Comparison of ENCODE assay signal across 8 cellular contexts in genomic region chr2:1745171-1746023, GRCh38. TPM values are rescaled to one million over a fixed set of nuclear protein-coding genes. Genes with fewer than 3 reads are reported as not detected.
DNase-seq lines count a peak whose midpoint lies in the region; ATAC-seq and TF ChIP-seq lines count a peak whose summit lies in the region.

No MANE protein-coding gene starts in this region.

- DNase-seq in H9 (peak; percentile 35), hepatocyte (ENCODE audit: low spot score) (no peak), gastrocnemius medialis (no peak)
- peak; percentile 23 for DNase-seq in activated naive CD8-positive, alpha-beta T cell treated with anti-CD3 and anti-CD28 coated beads, Interleukin-2, amount 10 ng/mL, durations not matched to agents 7 days and 5 days
- no peak for DNase-seq in CD8-positive, alpha-beta T cell

- no peaks in the 10 kb centered on the region for H3K9me2 ChIP-seq in hepatocyte (replicated peaks; ENCODE audit: insufficient read depth)

- no peak for ATAC-seq in activated naive CD8-positive, alpha-beta T cell treated with anti-CD3 and anti-CD28 coated beads, Interleukin-2, amount 10 ng/mL, durations not matched to agents 7 days and 5 days (ENCODE audit: low read depth)
- ATAC-seq in gastrocnemius medialis: no peak
- ATAC-seq in CD8-positive, alpha-beta T cell: no peak
- ATAC-seq in GM21576 (IDR thresholded peaks at IDR 0.05; ENCODE audit: unreplicated experiment): no peak
- ATAC-seq in GM21528 (IDR thresholded peaks at IDR 0.05; ENCODE audit: low FRiP score, unreplicated experiment): no peak
- no peak for ATAC-seq in GM21825 (IDR thresholded peaks at IDR 0.05; ENCODE audit: unreplicated experiment)

- H3K4me3 Mint-ChIP-seq in H9: peak overlapping the region; percentile 69 to 80
- H3K4me3 Mint-ChIP-seq in activated naive CD8-positive, alpha-beta T cell treated with anti-CD3 and anti-CD28 coated beads, Interleukin-2, amount 10 ng/mL, durations not matched to agents 7 days and 5 days: peak overlapping the region; percentile 72
- H3K4me3 Mint-ChIP-seq in CD8-positive, alpha-beta T cell: no peak overlapping the region

- H3K9ac ChIP-seq in H9 (ENCODE audit: extremely low read depth, insufficient read length, low read length): no peak overlapping the region

- no peak overlapping the region for H4K91ac ChIP-seq in H9 (ENCODE audit: insufficient read length, low read depth, low read length)

- H3K18ac ChIP-seq in H9 (ENCODE audit: insufficient read length, low read depth, low read length): no peak overlapping the region

- POLR2A ChIA-PET in activated naive CD8-positive, alpha-beta T cell treated with anti-CD3 and anti-CD28 coated beads, Interleukin-2, amount 10 ng/mL, durations not matched to agents 7 days and 5 days (lab: Charles Lee): no interaction called here
- POLR2A ChIA-PET in CD8-positive, alpha-beta T cell (lab: Charles Lee): no interaction called here

- in situ Hi-C loops in gastrocnemius medialis (cut with MboI; ENCODE audit: low sequenced_read_pairs in 4 of 4): no loop called here

- H4K20me1 ChIP-seq in H9 (ENCODE audit: control insufficient read depth, insufficient read depth, insufficient read length) (no peaks in the 10 kb centered on the region), hepatocyte (ENCODE audit: insufficient read depth, poor library complexity, severe bottlenecking) (peaks cover 17% of the 10 kb centered on the region)

- H3K9me3 ChIP-seq in H9 (ENCODE audit: control insufficient read depth, low read depth, low read length) (no peaks in the 10 kb centered on the region), hepatocyte (ENCODE audit: low read depth) (no peaks in the 10 kb centered on the region), gastrocnemius medialis (no peaks in the 10 kb centered on the region)
- H3K9me3 ChIP-seq in CD8-positive, alpha-beta T cell (ENCODE audit: low read length): no peaks in the 10 kb centered on the region

- TF ChIP-seq POLR2A in gastrocnemius medialis (IDR thresholded peaks at IDR 0.05): no peak

- H3K9me3 Mint-ChIP-seq in H9: peaks cover 0 to 5% of the 10 kb centered on the region in 2 experiments; a peak in 2 of 5 replicates
- H3K9me3 Mint-ChIP-seq in activated naive CD8-positive, alpha-beta T cell treated with anti-CD3 and anti-CD28 coated beads, Interleukin-2, amount 10 ng/mL, durations not matched to agents 7 days and 5 days: no peaks in the 10 kb centered on the region
- no peaks in the 10 kb centered on the region for H3K9me3 Mint-ChIP-seq in CD8-positive, alpha-beta T cell

- H2BK20ac ChIP-seq in H9 (ENCODE audit: low read depth, low read length, poor library complexity, severe bottlenecking): no peak overlapping the region

- H3K56ac ChIP-seq in H9 (ENCODE audit: insufficient read length, low read depth, low read length): no peak overlapping the region

- no peak overlapping the region for H2BK120ac ChIP-seq in H9 (ENCODE audit: low read depth, low read length, poor library complexity, severe bottlenecking)

- peaks cover 10% of the 10 kb centered on the region for H3K23me2 ChIP-seq in H9 (ENCODE audit: insufficient read length, low read depth, low read length, poor library complexity, severe bottlenecking)

- H3K27me3 ChIP-seq in H9 (ENCODE audit: insufficient read depth, low read length) (no peaks in the 10 kb centered on the region), hepatocyte (peaks cover 10% of the 10 kb centered on the region), gastrocnemius medialis (peaks cover 11 to 18% (median 17%) of the 10 kb centered on the region in 3 donors)
- H3K27me3 ChIP-seq in CD8-positive, alpha-beta T cell (ENCODE audit: insufficient read depth, low read length): no peaks in the 10 kb centered on the region

- H2BK5ac ChIP-seq in H9 (ENCODE audit: insufficient read length, low read length): no peak overlapping the region

- H4K5ac ChIP-seq in H9 (ENCODE audit: insufficient read length, low read depth, low read length): no peak overlapping the region

- CTCF ChIA-PET in CD8-positive, alpha-beta T cell (lab: Charles Lee): no interaction called here

- H2BK12ac ChIP-seq in H9 (ENCODE audit: insufficient read length, low read depth, low read length): no peak overlapping the region

- H3K79me2 ChIP-seq in H9 (ENCODE audit: insufficient read depth, low read length) (peaks cover 18% of the 10 kb centered on the region; the same call in 1 of the 2 replicates), hepatocyte (peaks cover 36% of the 10 kb centered on the region)

- H3K27ac ChIP-seq in H9 (ENCODE audit: insufficient read length, low read depth, low read length) (no peak overlapping the region), hepatocyte (peak overlapping the region; percentile 98), gastrocnemius medialis (peak overlapping the region; percentile 82 to 87 (median 84))
- no peak overlapping the region for H3K27ac ChIP-seq in CD8-positive, alpha-beta T cell (ENCODE audit: low read depth, low read length)

- no CpG with 5 or more reads among the region's 26 CpGs for WGBS in H9 (ENCODE audit: extremely low coverage, insufficient read length, low lambda C conversion rate)
- 85% methylated on average over 23 of the region's 26 CpGs for WGBS in hepatocyte (ENCODE audit: low lambda C conversion rate, missing lambda C conversion rate)

- H3K27me3 Mint-ChIP-seq in H9 (ENCODE audit: low read depth): peaks cover 49% of the 10 kb centered on the region
- H3K27me3 Mint-ChIP-seq in activated naive CD8-positive, alpha-beta T cell treated with anti-CD3 and anti-CD28 coated beads, Interleukin-2, amount 10 ng/mL, durations not matched to agents 7 days and 5 days: peaks cover 41% of the 10 kb centered on the region
- H3K27me3 Mint-ChIP-seq in CD8-positive, alpha-beta T cell (ENCODE audit: low read depth): peaks cover 41% of the 10 kb centered on the region

- intact Hi-C loops in gastrocnemius medialis (cut with DNase I; ENCODE audit: low total_unique reads): loop anchor here (2.0 kb wide), 1 partner anchor 153 kb away; no protein-coding TSS in a partner anchor
- intact Hi-C loops in CD8-positive, alpha-beta T cell (cut with DNase I, micrococcal nuclease): no loop called here

- H3K4me3 ChIP-seq in hepatocyte: no peak overlapping the region
- peak overlapping the region; percentile 62 to 69 (median 68) for H3K4me3 ChIP-seq in gastrocnemius medialis
- H3K4me3 ChIP-seq in CD8-positive, alpha-beta T cell (ENCODE audit: low read depth, low read length): no peak overlapping the region

- no peak overlapping the region for H2BK15ac ChIP-seq in H9 (ENCODE audit: low read depth, low read length)

- H2AFZ ChIP-seq in H9 (ENCODE audit: low read length): no peak overlapping the region
- H2AFZ ChIP-seq in hepatocyte: no peak overlapping the region

- H3T11ph ChIP-seq in H9 (ENCODE audit: low read length): no peak overlapping the region

- H3K36me3 ChIP-seq in hepatocyte (replicated peaks; ENCODE audit: insufficient read depth, low read depth) (no peaks in the 10 kb centered on the region), gastrocnemius medialis (no peaks in the 10 kb centered on the region)
- no peaks in the 10 kb centered on the region for H3K36me3 ChIP-seq in CD8-positive, alpha-beta T cell (ENCODE audit: insufficient read depth, low read length)

- no peak overlapping the region for H4K8ac ChIP-seq in H9 (replicated peaks; ENCODE audit: insufficient read length, low read depth, low read length)

- H3K4me1 ChIP-seq in H9 (ENCODE audit: insufficient read depth, low read length) (peaks cover 4% of the 10 kb centered on the region; the same call in 1 of the 2 replicates), hepatocyte (ENCODE audit: insufficient read depth) (peaks cover 6% of the 10 kb centered on the region), gastrocnemius medialis (peaks cover 3 to 9% of the 10 kb centered on the region in 2 donors)
- H3K4me1 ChIP-seq in CD8-positive, alpha-beta T cell (ENCODE audit: insufficient read depth, low read length): no peaks in the 10 kb centered on the region

- H3K27ac Mint-ChIP-seq in H9: no peak overlapping the region
- no peak overlapping the region for H3K27ac Mint-ChIP-seq in activated naive CD8-positive, alpha-beta T cell treated with anti-CD3 and anti-CD28 coated beads, Interleukin-2, amount 10 ng/mL, durations not matched to agents 7 days and 5 days
- no peak overlapping the region for H3K27ac Mint-ChIP-seq in CD8-positive, alpha-beta T cell

- H3K4me1 Mint-ChIP-seq in H9: peaks cover 24 to 28% of the 10 kb centered on the region in 2 experiments
- H3K4me1 Mint-ChIP-seq in activated naive CD8-positive, alpha-beta T cell treated with anti-CD3 and anti-CD28 coated beads, Interleukin-2, amount 10 ng/mL, durations not matched to agents 7 days and 5 days: peaks cover 4% of the 10 kb centered on the region
- H3K4me1 Mint-ChIP-seq in CD8-positive, alpha-beta T cell (ENCODE audit: low read depth): peaks cover 7% of the 10 kb centered on the region

- H3K4ac ChIP-seq in H9 (ENCODE audit: low read depth, low read length): no peak overlapping the region

- H2AK5ac ChIP-seq in H9 (ENCODE audit: insufficient read length, low read length): no peak overlapping the region

- H3K4me2 ChIP-seq in H9 (ENCODE audit: insufficient read depth, insufficient read length, low read length) (peak overlapping the region; percentile 48), hepatocyte (peak overlapping the region; percentile 84)

- H3K14ac ChIP-seq in H9 (ENCODE audit: insufficient read depth, low read length): no peak overlapping the region

- H3K79me1 ChIP-seq in H9 (ENCODE audit: insufficient read depth, low read depth, low read length, poor library complexity, severe bottlenecking): no peaks in the 10 kb centered on the region

- H3K23ac ChIP-seq in H9 (ENCODE audit: insufficient read length, low read depth, low read length): no peak overlapping the region

- H3K36me3 Mint-ChIP-seq in H9 (ENCODE audit: insufficient read depth in 1 of 3, low read depth in 3 of 3): peaks cover 11 to 23% (median 12%) of the 10 kb centered on the region in 3 experiments
- H3K36me3 Mint-ChIP-seq in activated naive CD8-positive, alpha-beta T cell treated with anti-CD3 and anti-CD28 coated beads, Interleukin-2, amount 10 ng/mL, durations not matched to agents 7 days and 5 days: no peaks in the 10 kb centered on the region
- no peaks in the 10 kb centered on the region for H3K36me3 Mint-ChIP-seq in CD8-positive, alpha-beta T cell

- TF ChIP-seq CTCF in H9 (conservative IDR thresholded peaks at IDR 0.05) (no peak), hepatocyte (IDR thresholded peaks at IDR 0.05; ENCODE audit: poor library complexity) (no peak), gastrocnemius medialis (IDR thresholded peaks at IDR 0.05 in 4 of 5, conservative IDR thresholded peaks at IDR 0.05 in 1 of 5) (no peak)
- TF ChIP-seq CTCF in CD8-positive, alpha-beta T cell (IDR thresholded peaks at IDR 0.05): no peak

RNA-seq across cellular contexts. Expression of gene PXDN, which starts 1.1 kb away (rescaled TPM):
- total RNA-seq in H9 (2021) (140 and 146 TPM in 2 replicates), hepatocyte (78.8 and 107 TPM in 2 replicates), gastrocnemius medialis (10 to 100 TPM in 2 of 4 donors, 1 to 10 TPM in 2; 7.8 to 13.4 (median 10.3) TPM)
- 1 to 10 TPM in 1 of 2 experiments, under 1 TPM in 1; 0.86 to 1.8 TPM for total RNA-seq in activated naive CD8-positive, alpha-beta T cell treated with anti-CD3 and anti-CD28 coated beads, Interleukin-2, amount 10 ng/mL, durations not matched to agents 7 days and 5 days
- 110 and 118 TPM in 2 replicates for polyA plus RNA-seq in hepatocyte
- total RNA-seq in CD8-positive, alpha-beta T cell: 1 to 10 TPM in 1 of 2 experiments, under 1 TPM in 1; 0.76 to 1.4 TPM

Comparison
In these comparisons a context has a peak if more than half of its experiments do, and no peak if none do; other contexts are left out.
1. DNase-seq: peak in H9 (single experiment) and activated naive CD8-positive, alpha-beta T cell treated with anti-CD3 and anti-CD28 coated beads, Interleukin-2, amount 10 ng/mL, durations not matched to agents 7 days and 5 days (single experiment); none in hepatocyte (single experiment), gastrocnemius medialis (0 of 2) and CD8-positive, alpha-beta T cell (0 of 7).
2. H3K27ac ChIP-seq: peak in hepatocyte (single experiment) and gastrocnemius medialis (4 of 4); none in H9 (single experiment) and CD8-positive, alpha-beta T cell (single experiment).
3. H3K4me3 ChIP-seq: peak in gastrocnemius medialis (4 of 4); none in hepatocyte (single experiment) and CD8-positive, alpha-beta T cell (single experiment).